18 cellular contexts compared by ENCODE assay signal in the genomic region with DNA sequence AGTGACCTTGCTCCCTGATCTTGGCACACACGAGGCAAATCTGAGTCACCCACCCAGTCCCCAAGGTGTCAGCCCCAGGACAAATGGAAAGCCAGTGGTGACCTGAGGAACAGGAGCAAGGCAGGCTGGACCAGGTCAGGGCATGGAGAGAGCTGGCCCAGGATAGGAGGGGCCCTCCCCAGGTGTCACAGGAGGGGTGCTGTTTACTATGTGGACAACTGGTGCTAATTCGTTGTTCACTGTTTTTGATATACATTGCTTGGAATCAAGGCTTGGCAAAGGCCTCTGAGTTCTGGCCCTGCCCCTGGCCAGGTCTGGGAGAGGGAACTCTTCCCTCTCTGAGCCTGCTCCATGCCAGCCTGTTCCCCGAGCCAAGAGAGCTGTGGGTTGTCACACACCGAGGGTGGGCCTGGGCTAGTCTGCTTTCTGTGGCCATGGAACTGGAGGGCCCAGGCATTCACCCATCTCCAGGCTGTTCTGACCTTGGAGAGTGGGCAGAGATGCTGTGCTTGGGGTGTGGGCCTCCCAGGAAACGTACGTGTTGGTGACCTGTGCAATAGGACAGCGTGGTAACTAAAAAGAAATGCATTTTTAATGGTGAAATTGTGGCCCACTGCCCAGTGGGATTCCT. TPM values are rescaled to one million over a fixed set of nuclear protein-coding genes. Genes with fewer than 3 reads are reported as not detected.
DNase-seq lines count a peak whose midpoint lies in the region; ATAC-seq and TF ChIP-seq lines count a peak whose summit lies in the region.
"Had no signal": no experiment of that assay in that cellular context is flagged by ENCODE, and none has a peak within 500 bp of the region (broad histone marks: within the 10 kb centered on the region; RNA-seq: fewer than 3 reads in every experiment).

No MANE protein-coding gene starts in this region.

- H3K9me3 ChIP-seq in body of pancreas = no peaks in the 10 kb centered on the region
- no peaks in the 10 kb centered on the region for H3K9me3 ChIP-seq in GM23248 (ENCODE audit: low read depth)
- H3K9me3 ChIP-seq: tibial artery had no signal

- TF ChIP-seq CTCF in body of pancreas (IDR thresholded peaks at IDR 0.05) (no peak), mesothelial cell of epicardium (IDR thresholded peaks at IDR 0.05; ENCODE audit: unreplicated experiment) (no peak), type B pancreatic cell (conservative IDR thresholded peaks at IDR 0.05) (no peak)

- H3K27ac Mint-ChIP-seq in mesothelial cell of epicardium (peak overlapping the region; percentile 30), type B pancreatic cell (no peak overlapping the region)
- H3K27ac Mint-ChIP-seq: activated CD4-positive, alpha-beta memory T cell treated with anti-CD3 and anti-CD28 coated beads, Interleukin-2, amount 10 ng/mL, durations not matched to agents 7 days and 5 days; IgD-negative memory B cell; stimulated activated memory B cell treated with anti-CD40 and anti-IgM and Interleukin-4, amounts not matched to agents 10 μg/mL and 1 μg/mL and 100 μg/mL, for 72 hours had no signal

- H3K4me3 Mint-ChIP-seq in mesothelial cell of epicardium (no peak overlapping the region), type B pancreatic cell (no peak overlapping the region)
- H3K4me3 Mint-ChIP-seq: activated CD4-positive, alpha-beta memory T cell treated with anti-CD3 and anti-CD28 coated beads, Interleukin-2, amount 10 ng/mL, durations not matched to agents 7 days and 5 days; IgD-negative memory B cell; stimulated activated memory B cell treated with anti-CD40 and anti-IgM and Interleukin-4, amounts not matched to agents 10 μg/mL and 1 μg/mL and 100 μg/mL, for 72 hours had no signal

- no peaks in the 10 kb centered on the region for H3K4me1 Mint-ChIP-seq in mesothelial cell of epicardium
- H3K4me1 Mint-ChIP-seq in type B pancreatic cell (ENCODE audit: unreplicated experiment) = no peaks in the 10 kb centered on the region
- H3K4me1 Mint-ChIP-seq: activated CD4-positive, alpha-beta memory T cell treated with anti-CD3 and anti-CD28 coated beads, Interleukin-2, amount 10 ng/mL, durations not matched to agents 7 days and 5 days; IgD-negative memory B cell had no signal

- H3K4me1 ChIP-seq in body of pancreas = peaks cover 17% of the 10 kb centered on the region
- H3K4me1 ChIP-seq in GM23248 (ENCODE audit: insufficient read depth) = no peaks in the 10 kb centered on the region
- H3K4me1 ChIP-seq: parathyroid adenoma had no signal

- H3K27me3 ChIP-seq in body of pancreas (no peaks in the 10 kb centered on the region), GM23248 (replicated peaks; ENCODE audit: insufficient read depth) (peaks cover 23% of the 10 kb centered on the region; the same call in 1 of the 2 replicates)

- in situ Hi-C loops in GM23248 (cut with MboI) = no loop called here

- ATAC-seq in body of pancreas = peak; percentile 3
- ATAC-seq: stimulated activated memory B cell treated with anti-CD40 and anti-IgM and Interleukin-4, amounts not matched to agents 10 μg/mL and 1 μg/mL and 100 μg/mL, for 72 hours had no signal

- H3K4me3 ChIP-seq in body of pancreas (no peak overlapping the region), GM23248 (no peak overlapping the region)
- H3K4me3 ChIP-seq: tibial artery had no signal

- H3K27me3 Mint-ChIP-seq in mesothelial cell of epicardium (ENCODE audit: low read depth) = peaks cover 7% of the 10 kb centered on the region
- H3K27me3 Mint-ChIP-seq in type B pancreatic cell = no peaks in the 10 kb centered on the region

- H3K9me2 ChIP-seq in GM23248 (ENCODE audit: insufficient read depth) = no peaks in the 10 kb centered on the region

- H3F3A ChIP-seq in GM23248 (ENCODE audit: insufficient read depth) = no peaks in the 10 kb centered on the region

- H3K9me3 Mint-ChIP-seq in mesothelial cell of epicardium = no peaks in the 10 kb centered on the region
- no peaks in the 10 kb centered on the region for H3K9me3 Mint-ChIP-seq in type B pancreatic cell
- H3K9me3 Mint-ChIP-seq: activated CD4-positive, alpha-beta memory T cell treated with anti-CD3 and anti-CD28 coated beads, Interleukin-2, amount 10 ng/mL, durations not matched to agents 7 days and 5 days; IgD-negative memory B cell; stimulated activated memory B cell treated with anti-CD40 and anti-IgM and Interleukin-4, amounts not matched to agents 10 μg/mL and 1 μg/mL and 100 μg/mL, for 72 hours had no signal

- H3K36me3 Mint-ChIP-seq in mesothelial cell of epicardium = no peaks in the 10 kb centered on the region
- no peaks in the 10 kb centered on the region for H3K36me3 Mint-ChIP-seq in type B pancreatic cell
- H3K36me3 Mint-ChIP-seq: IgD-negative memory B cell; stimulated activated memory B cell treated with anti-CD40 and anti-IgM and Interleukin-4, amounts not matched to agents 10 μg/mL and 1 μg/mL and 100 μg/mL, for 72 hours had no signal

- no peaks in the 10 kb centered on the region for H4K20me1 ChIP-seq in GM23248 (ENCODE audit: insufficient read depth)

- no peaks in the 10 kb centered on the region for H3K36me3 ChIP-seq in body of pancreas (replicated peaks in 1 of 2; ENCODE audit: insufficient read depth in 1 of 2, low read depth in 2 of 2)
- no peaks in the 10 kb centered on the region for H3K36me3 ChIP-seq in GM23248 (ENCODE audit: low read depth)
- H3K36me3 ChIP-seq: tibial artery had no signal

- TF ChIP-seq POLR2A in body of pancreas (IDR thresholded peaks at IDR 0.05) = no peak

- DNase-seq in activated effector memory CD4-positive, alpha-beta T cell treated with anti-CD3 and anti-CD28 coated beads, Interleukin-2, amount 50 U/mL, for 16 hours = peak; percentile 34
- DNase-seq in activated effector memory CD4-positive, alpha-beta T cell treated with Interleukin-2 at 50 U/mL for 16 hours = no peak
- DNase-seq in body of pancreas (peak in 1 of 4 donors; percentile 24), mesothelial cell of epicardium (ENCODE audit: low spot score in 2 of 2, unreplicated experiment in 2 of 2) (peak in 1 of 2 experiments; percentile 25), type B pancreatic cell (ENCODE audit: extremely low spot score, unreplicated experiment) (peak; percentile 55), GM23248 (no peak), SIG-M5 treated with dmso at 0.1 percent for 504 hours (lab: John Stamatoyannopoulos, UW; ENCODE audit: unreplicated experiment) (no peak), NK-92 (lab: John Stamatoyannopoulos, UW; ENCODE audit: unreplicated experiment) (no peak)
- DNase-seq: NCI-H2029 treated with DMSO at 0.1 percent for 48 hours; NCI-H526 treated with DMSO at 0.1 percent for 48 hours; stimulated activated CD4-positive, alpha-beta T cell treated with anti-CD3 and anti-CD28 coated beads, Interleukin-12 subunit alpha, Interleukin-12 subunit beta, amount 100 ng/mL, for 4 hours; SW 1271 had no signal

- H3K4me2 ChIP-seq in GM23248 (ENCODE audit: unreplicated experiment) = no peak overlapping the region

- intact Hi-C loops in body of pancreas (cut with DNase I) = no loop called here

- H3K27ac ChIP-seq in body of pancreas (peak overlapping the region in 3 of 4 donors; percentile 36 to 45 (median 38)), GM23248 (no peak overlapping the region)
- H3K27ac ChIP-seq: C4-2B, parathyroid adenoma, tibial artery had no signal

- 51 to 53% methylated on average over 6 to 7 of the region's 7 CpGs for WGBS in body of pancreas, 2 donors
- WGBS in GM23248 (ENCODE audit: low coverage in 1 of 2, low lambda C conversion rate in 2 of 2, missing lambda C conversion rate in 2 of 2), 2 experiments = 32 to 38% methylated on average over 7 of the region's 7 CpGs

- no peaks in the 10 kb centered on the region for H3K79me2 ChIP-seq in GM23248 (ENCODE audit: insufficient read depth)
- H3K79me2 ChIP-seq: parathyroid adenoma had no signal

- no peak overlapping the region for H2AFZ ChIP-seq in GM23248

- no peak overlapping the region for H3K9ac ChIP-seq in GM23248
- H3K9ac ChIP-seq: parathyroid adenoma had no signal

RNA-seq across cellular contexts. Expression of a gene that starts 41.8 kb away (rescaled TPM):
- not detected for total RNA-seq in body of pancreas
- total RNA-seq in mesothelial cell of epicardium = not detected in 3 replicates
- not detected in 2 replicates for total RNA-seq in type B pancreatic cell (ENCODE audit: low replicate concordance)
- not detected in 2 replicates for total RNA-seq in GM23248 (2014; rRNA removed; shearing (Covaris generic))
- polyA plus RNA-seq in GM23248 (2016; fragmentation: Nextera tagmentation; extraction: Ambion mirVana) = not detected in 2 replicates
- total RNA-seq: activated CD4-positive, alpha-beta memory T cell treated with anti-CD3 and anti-CD28 coated beads, Interleukin-2, amount 10 ng/mL, durations not matched to agents 7 days and 5 days had no signal
- polyA plus RNA-seq: IgD-negative memory B cell had no signal

Comparison
In these comparisons a context has a peak if more than half of its experiments do, and no peak if none do; other contexts are left out.
1. DNase-seq: peak in activated effector memory CD4-positive, alpha-beta T cell treated with anti-CD3 and anti-CD28 coated beads, Interleukin-2, amount 50 U/mL, for 16 hours (single experiment) and type B pancreatic cell (single experiment); none in activated effector memory CD4-positive, alpha-beta T cell treated with Interleukin-2 at 50 U/mL for 16 hours (single experiment), GM23248 (single experiment), SIG-M5 treated with dmso at 0.1 percent for 504 hours (single experiment) and NK-92 (single experiment).